Comparison of ENCODE assay signal across 8 cellular contexts in genomic region chr16:65117701-65118448, GRCh38. TPM values are rescaled to one million over a fixed set of nuclear protein-coding genes. Genes with fewer than 3 reads are reported as not detected.
A peak's percentile ranks its signal among the peaks of the same experiment; 100 is the strongest.
DNase-seq lines count a peak whose midpoint lies in the region; ATAC-seq and TF ChIP-seq lines count a peak whose summit lies in the region.

No MANE protein-coding gene starts in this region.

- TF ChIP-seq CTCF in ovary (IDR thresholded peaks at IDR 0.05): peak; percentile 80 to 86 (median 86)

- no peak overlapping the region for H3K27ac ChIP-seq in ovary

- TF ChIP-seq POLR2A in ovary (IDR thresholded peaks at IDR 0.05): no peak

- H3K36me3 ChIP-seq in ovary: no peaks in the 10 kb centered on the region

- no peaks in the 10 kb centered on the region for H3K9me3 ChIP-seq in ovary

- no peak overlapping the region for H3K4me3 ChIP-seq in ovary

- ATAC-seq in GM18520 (IDR thresholded peaks at IDR 0.05; ENCODE audit: unreplicated experiment) (peak; percentile 85), HG03060 (IDR thresholded peaks at IDR 0.05; ENCODE audit: low read depth, unreplicated experiment) (peak; percentile 79)

- H3K27me3 ChIP-seq in ovary: no peaks in the 10 kb centered on the region

- H3K4me1 ChIP-seq in ovary (ENCODE audit: insufficient read depth): peaks cover 9% of the 10 kb centered on the region

- intact Hi-C loops in ovary (cut with DNase I): loop anchor here in 1 of 4 donors (5.0 kb wide), 1 partner anchor 136 kb away; no protein-coding TSS in a partner anchor

- peak in 13 of 14 donors; percentile 25 to 87 (median 78) for DNase-seq in C1 segment of cervical spinal cord (lab: John Stamatoyannopoulos, UW)
- DNase-seq in NCI-H2227 treated with DMSO at 0.1 percent for 48 hours (lab: John Stamatoyannopoulos, UW): peak; percentile 0
- peak; percentile 56 for DNase-seq in activated CD8-positive, alpha-beta memory T cell treated with anti-CD3 and anti-CD28 coated beads, Interleukin-2, amount 50 U/mL, for 48 hours
- peak; percentile 18 for DNase-seq in glomerular endothelial cell (ENCODE audit: extremely low read depth, low read depth, low spot score)
- DNase-seq in ovary: peak; percentile 73 to 84 (median 80)
- no peak for DNase-seq in effector CD4-positive, alpha-beta T cell

- WGBS in ovary, 3 donors: 7 to 12% (median 8%) methylated on average over 10 of the region's 10 CpGs

- TF ChIP-seq EP300 in ovary (IDR thresholded peaks at IDR 0.05): no peak

RNA-seq across cellular contexts. Expression of gene CDH11, which starts 4.0 kb away (rescaled TPM):
- 43.8 and 99.6 TPM in 2 replicates for total RNA-seq in glomerular endothelial cell
- 100 to 1,000 TPM; 158 to 858 (median 500) TPM for total RNA-seq in ovary
- polyA plus RNA-seq in ovary: 100 to 1,000 TPM; 118 to 153 TPM
